In genomic region chr2:98277156-98277859, GRCh38 we compare ENCODE assay signal across 1 cellular context.
TF ChIP-seq lines count a peak whose summit lies in the region.

No MANE protein-coding gene starts in this region.

TF ChIP-seq in GM23338, 12 proteins besides CTCF, POLR2A, EP300 and RAD21 (continued from another document):
- no peak for TF ChIP-seq ZNF462 (CRISPR knock-in tag; IDR thresholded peaks at IDR 0.05)
- TF ChIP-seq STAT1 (IDR thresholded peaks at IDR 0.05; ENCODE audit: unreplicated experiment) = no peak
